20 cellular contexts compared by ENCODE assay signal in the genomic region with DNA sequence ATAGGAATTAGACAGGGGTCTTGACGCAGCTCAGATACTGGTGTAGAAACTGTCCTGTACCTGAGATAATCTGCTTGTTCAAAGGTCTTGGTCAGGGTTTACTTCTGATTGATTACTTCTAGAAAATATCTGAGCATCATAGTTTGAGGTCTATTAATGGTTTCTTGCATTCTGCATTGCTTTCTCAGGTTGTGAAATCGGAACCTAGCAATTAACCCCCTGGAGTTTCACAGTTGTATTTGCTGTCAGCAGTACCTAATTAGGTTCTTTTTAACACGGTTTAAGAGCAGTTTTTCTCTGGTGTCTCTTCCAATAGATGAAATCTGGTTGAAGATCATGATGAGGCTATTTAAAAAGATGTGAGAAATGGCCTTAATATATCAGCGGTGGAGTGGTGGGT.
"Had no signal": no experiment of that assay in that cellular context is flagged by ENCODE, and none has a peak within 500 bp of the region (broad histone marks: within the 10 kb centered on the region; RNA-seq: fewer than 3 reads in every experiment).

No MANE protein-coding gene starts in this region.

- H3K9me3 ChIP-seq: breast epithelium, heart left ventricle, left lung, lower lobe of right lung, tibial nerve had no signal

- H3K4me1 ChIP-seq: breast epithelium, heart left ventricle, left lung, lower lobe of right lung, tibial nerve had no signal

- H3K27me3 ChIP-seq: breast epithelium, heart left ventricle, left lung, tibial nerve had no signal

- H3K36me3 ChIP-seq: breast epithelium, heart left ventricle, left lung, lower lobe of right lung, tibial nerve had no signal

- H3K4me3 ChIP-seq: breast epithelium, heart left ventricle, left lung, lower lobe of right lung, tibial nerve had no signal

- DNase-seq: activated CD4-positive, alpha-beta memory T cell treated with anti-CD3 and anti-CD28 coated beads, Interleukin-2, amount 10 ng/mL, durations not matched to agents 7 days and 5 days; activated CD4-positive, alpha-beta T cell treated with anti-CD3 and anti-CD28 coated beads for 1 hour; activated CD4-positive, alpha-beta T cell treated with anti-CD3 and anti-CD28 coated beads, Interleukin-2, amount 10 ng/mL, durations not matched to agents 7 days and 5 days; activated naive CD4-positive, alpha-beta T cell; activated T-cell treated with anti-CD3 and anti-CD28 coated beads, Interleukin-2, amount 50 U/mL, for 72 hours; central memory CD4-positive, alpha-beta T cell; foreskin fibroblast; heart left ventricle; hypothalamus; kidney glomerular epithelial cell; left lung; lower lobe of right lung; mesenchymal stem cell; posterior cingulate gyrus; right cardiac atrium; stimulated activated CD4-positive, alpha-beta T cell treated with anti-CD3 and anti-CD28 coated beads, Interleukin-15, amount 100 ng/mL, for 24 hours; stimulated activated CD4-positive, alpha-beta T cell treated with anti-CD3 and anti-CD28 coated beads, Interleukin-2, amount 100 ng/mL, for 24 hours; stimulated activated naive CD4-positive, alpha-beta T cell treated with Interleukin-2 at 50 U/mL for 16 hours had no signal

- H3K27ac ChIP-seq: breast epithelium, heart left ventricle, left lung, lower lobe of right lung, tibial nerve had no signal
